In genomic region chr13:91106565-91106964, GRCh38 we compare ENCODE assay signal across 27 cellular contexts.
"Had no signal": no experiment of that assay in that cellular context is flagged by ENCODE, and none has a peak within 500 bp of the region (broad histone marks: within the 10 kb centered on the region; RNA-seq: fewer than 3 reads in every experiment).

No MANE protein-coding gene starts in this region.

- ATAC-seq: effector memory CD8-positive, alpha-beta T cell; esophagus mucosa; foreskin keratinocyte; gastrocnemius medialis; gastroesophageal sphincter; heart left ventricle; heart right ventricle had no signal

- H3K27me3 Mint-ChIP-seq: dendritic cell treated with granulocyte-macrophage colony-stimulating factor and Interleukin-4, amounts not matched to agents 40 ng/mL and 50 ng/mL, for 4 days; effector memory CD8-positive, alpha-beta T cell had no signal

- H3K4me3 ChIP-seq: colonic mucosa, coronary artery, dorsolateral prefrontal cortex, esophagus muscularis mucosa, esophagus squamous epithelium, gastrocnemius medialis, gastroesophageal sphincter, heart left ventricle, heart right ventricle had no signal

- FAIRE-seq: endometrium, endothelial cell of umbilical vein had no signal

- H3K27ac ChIP-seq: colonic mucosa, coronary artery, dorsolateral prefrontal cortex, epithelial cell of prostate, esophagus muscularis mucosa, esophagus squamous epithelium, foreskin keratinocyte, gastrocnemius medialis, gastroesophageal sphincter, heart left ventricle, heart right ventricle had no signal

- H3K27me3 ChIP-seq: colonic mucosa, esophagus muscularis mucosa, esophagus squamous epithelium, foreskin keratinocyte, gastrocnemius medialis, heart left ventricle had no signal

- H3K36me3 ChIP-seq: colonic mucosa, esophagus muscularis mucosa, esophagus squamous epithelium, gastrocnemius medialis, gastroesophageal sphincter, heart left ventricle, heart right ventricle had no signal

- H3K4me1 ChIP-seq: colonic mucosa, esophagus muscularis mucosa, esophagus squamous epithelium, foreskin keratinocyte, gastrocnemius medialis, gastroesophageal sphincter, heart left ventricle, heart right ventricle had no signal

- DNase-seq: colonic mucosa; cortex of kidney; dermis blood vessel endothelial cell; dorsolateral prefrontal cortex; effector CD4-positive, alpha-beta T cell; effector CD8-positive, alpha-beta T cell; effector memory CD4-positive, alpha-beta T cell; effector memory CD8-positive, alpha-beta T cell; endodermal cell; erythroblast; esophagus squamous epithelium; foreskin fibroblast; foreskin keratinocyte; foreskin melanocyte; gastrocnemius medialis; glutamatergic neuron; head of caudate nucleus; heart left ventricle; heart right ventricle had no signal

- H3K4me3 Mint-ChIP-seq: dendritic cell treated with granulocyte-macrophage colony-stimulating factor and Interleukin-4, amounts not matched to agents 40 ng/mL and 50 ng/mL, for 4 days; effector memory CD8-positive, alpha-beta T cell; endodermal cell had no signal

- H3K9me3 ChIP-seq: colonic mucosa, esophagus muscularis mucosa, esophagus squamous epithelium, gastrocnemius medialis, gastroesophageal sphincter, heart left ventricle, heart right ventricle had no signal
